ENCODE assay signal across 1 cellular context in the genomic region with DNA sequence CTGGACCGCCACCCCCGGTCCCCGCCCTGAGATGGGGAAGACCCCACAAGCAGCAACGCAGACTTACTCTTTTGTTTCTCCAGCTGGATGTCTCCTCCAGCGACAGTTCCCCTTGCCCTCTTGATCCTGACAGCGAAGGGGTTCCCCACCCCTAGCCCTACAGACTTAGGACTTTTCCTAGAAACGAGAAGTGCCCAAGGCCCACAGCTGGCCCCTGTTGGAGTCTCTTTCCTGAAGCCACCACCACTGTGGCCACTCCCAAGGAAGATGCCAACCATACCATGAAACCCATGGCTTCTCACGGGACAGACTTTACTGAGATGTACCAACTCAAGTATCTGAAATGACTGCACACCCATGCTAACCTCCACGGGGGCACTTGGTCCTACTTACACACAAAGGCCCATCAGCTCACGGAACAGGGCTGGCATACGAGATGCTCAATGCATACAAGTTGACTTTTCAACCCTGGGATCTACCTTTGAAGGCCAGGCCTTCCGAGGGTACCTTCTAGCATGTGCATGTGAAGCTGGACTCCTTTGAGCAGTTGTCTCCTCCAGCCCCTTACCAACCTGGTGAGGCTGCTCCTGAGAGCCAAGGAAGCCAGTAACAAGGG.
TF ChIP-seq lines count a peak whose summit lies in the region.

No MANE protein-coding gene starts in this region.

TF ChIP-seq in GM23338, 12 proteins besides CTCF, POLR2A, EP300 and RAD21 (continued from another document):
- TF ChIP-seq, protein P1, sequence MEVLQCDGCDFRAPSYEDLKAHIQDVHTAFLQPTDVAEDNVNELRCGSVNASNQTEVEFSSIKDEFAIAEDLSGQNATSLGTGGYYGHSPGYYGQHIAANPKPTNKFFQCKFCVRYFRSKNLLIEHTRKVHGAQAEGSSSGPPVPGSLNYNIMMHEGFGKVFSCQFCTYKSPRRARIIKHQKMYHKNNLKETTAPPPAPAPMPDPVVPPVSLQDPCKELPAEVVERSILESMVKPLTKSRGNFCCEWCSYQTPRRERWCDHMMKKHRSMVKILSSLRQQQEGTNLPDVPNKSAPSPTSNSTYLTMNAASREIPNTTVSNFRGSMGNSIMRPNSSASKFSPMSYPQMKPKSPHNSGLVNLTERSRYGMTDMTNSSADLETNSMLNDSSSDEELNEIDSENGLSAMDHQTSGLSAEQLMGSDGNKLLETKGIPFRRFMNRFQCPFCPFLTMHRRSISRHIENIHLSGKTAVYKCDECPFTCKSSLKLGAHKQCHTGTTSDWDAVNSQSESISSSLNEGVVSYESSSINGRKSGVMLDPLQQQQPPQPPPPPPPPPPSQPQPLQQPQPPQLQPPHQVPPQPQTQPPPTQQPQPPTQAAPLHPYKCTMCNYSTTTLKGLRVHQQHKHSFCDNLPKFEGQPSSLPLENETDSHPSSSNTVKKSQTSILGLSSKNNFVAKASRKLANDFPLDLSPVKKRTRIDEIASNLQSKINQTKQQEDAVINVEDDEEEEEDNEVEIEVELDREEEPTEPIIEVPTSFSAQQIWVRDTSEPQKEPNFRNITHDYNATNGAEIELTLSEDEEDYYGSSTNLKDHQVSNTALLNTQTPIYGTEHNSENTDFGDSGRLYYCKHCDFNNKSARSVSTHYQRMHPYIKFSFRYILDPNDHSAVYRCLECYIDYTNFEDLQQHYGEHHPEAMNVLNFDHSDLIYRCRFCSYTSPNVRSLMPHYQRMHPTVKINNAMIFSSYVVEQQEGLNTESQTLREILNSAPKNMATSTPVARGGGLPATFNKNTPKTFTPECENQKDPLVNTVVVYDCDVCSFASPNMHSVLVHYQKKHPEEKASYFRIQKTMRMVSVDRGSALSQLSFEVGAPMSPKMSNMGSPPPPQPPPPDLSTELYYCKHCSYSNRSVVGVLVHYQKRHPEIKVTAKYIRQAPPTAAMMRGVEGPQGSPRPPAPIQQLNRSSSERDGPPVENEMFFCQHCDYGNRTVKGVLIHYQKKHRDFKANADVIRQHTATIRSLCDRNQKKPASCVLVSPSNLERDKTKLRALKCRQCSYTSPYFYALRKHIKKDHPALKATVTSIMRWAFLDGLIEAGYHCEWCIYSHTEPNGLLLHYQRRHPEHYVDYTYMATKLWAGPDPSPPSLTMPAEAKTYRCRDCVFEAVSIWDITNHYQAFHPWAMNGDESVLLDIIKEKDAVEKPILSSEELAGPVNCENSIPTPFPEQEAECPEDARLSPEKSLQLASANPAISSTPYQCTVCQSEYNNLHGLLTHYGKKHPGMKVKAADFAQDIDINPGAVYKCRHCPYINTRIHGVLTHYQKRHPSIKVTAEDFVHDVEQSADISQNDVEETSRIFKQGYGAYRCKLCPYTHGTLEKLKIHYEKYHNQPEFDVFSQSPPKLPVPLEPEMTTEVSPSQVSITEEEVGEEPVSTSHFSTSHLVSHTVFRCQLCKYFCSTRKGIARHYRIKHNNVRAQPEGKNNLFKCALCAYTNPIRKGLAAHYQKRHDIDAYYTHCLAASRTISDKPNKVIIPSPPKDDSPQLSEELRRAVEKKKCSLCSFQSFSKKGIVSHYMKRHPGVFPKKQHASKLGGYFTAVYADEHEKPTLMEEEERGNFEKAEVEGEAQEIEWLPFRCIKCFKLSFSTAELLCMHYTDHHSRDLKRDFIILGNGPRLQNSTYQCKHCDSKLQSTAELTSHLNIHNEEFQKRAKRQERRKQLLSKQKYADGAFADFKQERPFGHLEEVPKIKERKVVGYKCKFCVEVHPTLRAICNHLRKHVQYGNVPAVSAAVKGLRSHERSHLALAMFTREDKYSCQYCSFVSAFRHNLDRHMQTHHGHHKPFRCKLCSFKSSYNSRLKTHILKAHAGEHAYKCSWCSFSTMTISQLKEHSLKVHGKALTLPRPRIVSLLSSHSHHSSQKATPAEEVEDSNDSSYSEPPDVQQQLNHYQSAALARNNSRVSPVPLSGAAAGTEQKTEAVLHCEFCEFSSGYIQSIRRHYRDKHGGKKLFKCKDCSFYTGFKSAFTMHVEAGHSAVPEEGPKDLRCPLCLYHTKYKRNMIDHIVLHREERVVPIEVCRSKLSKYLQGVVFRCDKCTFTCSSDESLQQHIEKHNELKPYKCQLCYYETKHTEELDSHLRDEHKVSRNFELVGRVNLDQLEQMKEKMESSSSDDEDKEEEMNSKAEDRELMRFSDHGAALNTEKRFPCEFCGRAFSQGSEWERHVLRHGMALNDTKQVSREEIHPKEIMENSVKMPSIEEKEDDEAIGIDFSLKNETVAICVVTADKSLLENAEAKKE (CRISPR knock-in tag; IDR thresholded peaks at IDR 0.05), result no peak
